8 cellular contexts compared by ENCODE assay signal in genomic region chr4:118076958-118077766, GRCh38. TPM values are rescaled to one million over a fixed set of nuclear protein-coding genes. Genes with fewer than 3 reads are reported as not detected.
DNase-seq lines count a peak whose midpoint lies in the region; ATAC-seq and TF ChIP-seq lines count a peak whose summit lies in the region.

No MANE protein-coding gene starts in this region.

- H3K9ac ChIP-seq in mammary epithelial cell (ENCODE audit: insufficient read depth, low read length), result no peak overlapping the region

- no peaks in the 10 kb centered on the region for H3K9me3 ChIP-seq in mammary epithelial cell (replicated peaks; ENCODE audit: insufficient read depth, low read length)

- H3K4me1 ChIP-seq in mammary epithelial cell (ENCODE audit: insufficient read depth, low read length), result no peaks in the 10 kb centered on the region

- 33% methylated on average over 7 of the region's 8 CpGs for WGBS in mammary epithelial cell (ENCODE audit: low coverage, missing lambda C conversion rate)

- H3K4me3 ChIP-seq in mammary epithelial cell (replicated peaks in 1 of 3; ENCODE audit: insufficient read depth in 1 of 3, low read depth in 2 of 3, low read length in 3 of 3) (no peak overlapping the region), retinal pigment epithelial cell (ENCODE audit: low read length) (no peak overlapping the region)

- H3K79me2 ChIP-seq in mammary epithelial cell (ENCODE audit: insufficient read depth, low read length), result no peaks in the 10 kb centered on the region

- H3K9me3 Mint-ChIP-seq in activated CD4-positive, alpha-beta T cell treated with anti-CD3 and anti-CD28 coated beads, Interleukin-2, amount 10 ng/mL, durations not matched to agents 7 days and 5 days, result no peaks in the 10 kb centered on the region

- peak; percentile 61 to 78 for TF ChIP-seq CTCF in mammary epithelial cell (conservative IDR thresholded peaks at IDR 0.05 in 1 of 2, IDR thresholded peaks at IDR 0.05 in 1 of 2; ENCODE audit: extremely low read depth in 1 of 2, insufficient read depth in 1 of 2, low read depth in 1 of 2, low read length in 2 of 2)
- peak; percentile 58 for TF ChIP-seq CTCF in retinal pigment epithelial cell (conservative IDR thresholded peaks at IDR 0.05; ENCODE audit: low read depth, low read length)

- no TSS peak for BruUV-seq in mammary epithelial cell (replicated peaks; lab: Mats Ljungman, UMichigan)

- no peak overlapping the region for H3K4me3 Mint-ChIP-seq in activated CD4-positive, alpha-beta T cell treated with anti-CD3 and anti-CD28 coated beads, Interleukin-2, amount 10 ng/mL, durations not matched to agents 7 days and 5 days

- no peak overlapping the region for H3K27ac Mint-ChIP-seq in activated CD4-positive, alpha-beta T cell treated with anti-CD3 and anti-CD28 coated beads, Interleukin-2, amount 10 ng/mL, durations not matched to agents 7 days and 5 days

- H4K20me1 ChIP-seq in mammary epithelial cell (ENCODE audit: insufficient read depth, low read length), result no peaks in the 10 kb centered on the region

- H3K36me3 ChIP-seq in mammary epithelial cell (ENCODE audit: insufficient read depth, low read length), result no peaks in the 10 kb centered on the region

- peaks cover 4% of the 10 kb centered on the region for H3K27me3 Mint-ChIP-seq in activated CD4-positive, alpha-beta T cell treated with anti-CD3 and anti-CD28 coated beads, Interleukin-2, amount 10 ng/mL, durations not matched to agents 7 days and 5 days

- POLR2A ChIA-PET in activated CD4-positive, alpha-beta T cell treated with anti-CD3 and anti-CD28 coated beads, Interleukin-2, amount 10 ng/mL, durations not matched to agents 7 days and 5 days (lab: Charles Lee), result no interaction called here

- H3K36me3 Mint-ChIP-seq in activated CD4-positive, alpha-beta T cell treated with anti-CD3 and anti-CD28 coated beads, Interleukin-2, amount 10 ng/mL, durations not matched to agents 7 days and 5 days (ENCODE audit: low read depth), result no peaks in the 10 kb centered on the region

- no peak overlapping the region for H2AFZ ChIP-seq in mammary epithelial cell (ENCODE audit: low read depth, low read length)

- H3K4me2 ChIP-seq in mammary epithelial cell (ENCODE audit: insufficient read depth, low read depth, low read length), result no peak overlapping the region

- DNase-seq in activated CD4-positive, alpha-beta T cell treated with anti-CD3 and anti-CD28 coated beads, Interleukin-2, amount 10 ng/mL, durations not matched to agents 7 days and 5 days, result peak; percentile 31
- DNase-seq in activated CD4-positive, alpha-beta T cell treated with anti-CD3 and anti-CD28 coated beads for 4 hours, result no peak
- peak; percentile 10 for DNase-seq in LoVo (ENCODE audit: low spot score)
- DNase-seq in mammary epithelial cell, result peak; percentile 13
- DNase-seq in retinal pigment epithelial cell (ENCODE audit: low read depth), result no peak
- no peak for DNase-seq in NCI-H345 (lab: John Stamatoyannopoulos, UW)

- CTCF ChIA-PET in activated CD4-positive, alpha-beta T cell treated with anti-CD3 and anti-CD28 coated beads, Interleukin-2, amount 10 ng/mL, durations not matched to agents 7 days and 5 days (lab: Charles Lee), result no interaction called here
- CTCF ChIA-PET in mammary epithelial cell (lab: Charles Lee; ENCODE audit: low non-redundant PET), result no interaction called here

- in situ Hi-C loops in mammary epithelial cell (cut with MboI; ENCODE audit: low sequenced_read_pairs in 2 of 2), result no loop called here

- H3K27ac ChIP-seq in mammary epithelial cell (ENCODE audit: insufficient read depth, low read depth, low read length), result no peak overlapping the region

- dilution Hi-C loops in mammary epithelial cell (cut with HindIII; ENCODE audit: low sequenced_read_pairs), result no loop called here

- no peaks in the 10 kb centered on the region for H3K27me3 ChIP-seq in mammary epithelial cell (ENCODE audit: insufficient read depth, low read length)

- ATAC-seq in GM21529 (IDR thresholded peaks at IDR 0.05; ENCODE audit: unreplicated experiment) (peak; percentile 92), HG03108 (IDR thresholded peaks at IDR 0.05; ENCODE audit: unreplicated experiment) (no peak)

- intact Hi-C loops in mammary epithelial cell (cut with micrococcal nuclease), result loop anchor here (1.0 to 2.0 kb wide), 2 partner anchors 147 to 194 kb away; no protein-coding TSS in a partner anchor

- no peaks in the 10 kb centered on the region for H3K4me1 Mint-ChIP-seq in activated CD4-positive, alpha-beta T cell treated with anti-CD3 and anti-CD28 coated beads, Interleukin-2, amount 10 ng/mL, durations not matched to agents 7 days and 5 days

RNA-seq across cellular contexts. Expression of gene NDST3, which starts 42.9 kb away (rescaled TPM):
- not detected for total RNA-seq in activated CD4-positive, alpha-beta T cell treated with anti-CD3 and anti-CD28 coated beads, Interleukin-2, amount 10 ng/mL, durations not matched to agents 7 days and 5 days
- not detected for total RNA-seq in mammary epithelial cell
- not detected for polyA plus RNA-seq in mammary epithelial cell
- not detected for polyA minus RNA-seq in mammary epithelial cell

Comparison
In these comparisons a context has a peak if more than half of its experiments do, and no peak if none do; other contexts are left out.
1. DNase-seq: peak in activated CD4-positive, alpha-beta T cell treated with anti-CD3 and anti-CD28 coated beads, Interleukin-2, amount 10 ng/mL, durations not matched to agents 7 days and 5 days (single experiment), LoVo (single experiment) and mammary epithelial cell (single experiment); none in activated CD4-positive, alpha-beta T cell treated with anti-CD3 and anti-CD28 coated beads for 4 hours (0 of 2), retinal pigment epithelial cell (single experiment) and NCI-H345 (single experiment).